ENCODE assay signal across 11 cellular contexts in the genomic region with DNA sequence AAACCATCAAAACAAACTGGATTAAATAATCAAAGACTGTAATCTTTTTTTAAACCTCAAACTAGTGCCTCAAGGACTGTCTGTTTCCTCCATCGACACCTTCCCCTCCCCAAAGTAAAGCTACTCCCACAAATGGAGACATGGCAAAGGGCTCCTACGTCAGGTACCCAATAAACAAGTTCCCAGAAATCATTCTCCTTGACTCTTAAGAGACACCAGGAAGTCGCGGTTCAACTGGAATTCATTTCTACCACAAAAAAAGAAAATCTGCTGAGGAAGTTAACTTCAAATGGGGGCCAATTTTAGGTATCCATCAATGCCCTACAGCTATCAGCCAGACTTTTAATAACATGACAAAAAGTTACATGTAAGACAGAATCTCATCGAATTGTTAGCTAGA. TPM values are rescaled to one million over a fixed set of nuclear protein-coding genes. Genes with fewer than 3 reads are reported as not detected.
DNase-seq lines count a peak whose midpoint lies in the region; ATAC-seq, FAIRE-seq and TF ChIP-seq lines count a peak whose summit lies in the region.
"Had no signal": no experiment of that assay in that cellular context is flagged by ENCODE, and none has a peak within 500 bp of the region (broad histone marks: within the 10 kb centered on the region; RNA-seq: fewer than 3 reads in every experiment).

No MANE protein-coding gene starts in this region.

- H3K79me2 ChIP-seq in keratinocyte (ENCODE audit: control insufficient read depth, insufficient read depth, low read length): peaks cover 40% of the 10 kb centered on the region

- H3K27me3 ChIP-seq in BE2C (no peaks in the 10 kb centered on the region), HUES6 (ENCODE audit: control insufficient read depth, insufficient read depth, low read length) (no peaks in the 10 kb centered on the region), keratinocyte (ENCODE audit: control insufficient read depth, extremely low read depth, insufficient read depth, low read length) (no peaks in the 10 kb centered on the region)
- H3K27me3 ChIP-seq: thyroid gland had no signal

- H3K9me1 ChIP-seq in keratinocyte (ENCODE audit: control insufficient read depth, extremely low read depth, insufficient read depth, low read length): peaks cover 4% of the 10 kb centered on the region

- H3K4me3 ChIP-seq in BE2C (ENCODE audit: low read depth, low read length) (peak overlapping the region; percentile 90), HUES6 (ENCODE audit: low read depth, low read length) (peak overlapping the region; percentile 93; the same call in 1 of the 2 replicates), keratinocyte (ENCODE audit: control insufficient read depth in 2 of 3, extremely low read depth in 1 of 3, insufficient read depth in 2 of 3, low read depth in 1 of 3, low read length in 3 of 3) (peak overlapping the region; percentile 82 to 98 (median 98))
- H3K4me3 ChIP-seq: thyroid gland had no signal

- H3K27ac ChIP-seq in HUES6 (ENCODE audit: low read depth, low read length) (no peak overlapping the region; the same call in 1 of the 2 replicates), keratinocyte (ENCODE audit: control insufficient read depth, insufficient read depth, low read length) (peak overlapping the region; percentile 19)
- H3K27ac ChIP-seq: thyroid gland had no signal

- peaks cover 37% of the 10 kb centered on the region for H3K4me1 Mint-ChIP-seq in activated naive CD8-positive, alpha-beta T cell treated with anti-CD3 and anti-CD28 coated beads for 36 hours

- no peaks in the 10 kb centered on the region for H3K4me1 ChIP-seq in BE2C
- H3K4me1 ChIP-seq in HUES6 (ENCODE audit: control insufficient read depth, insufficient read depth, low read length): peaks cover 23% of the 10 kb centered on the region; the same call in 1 of the 2 replicates
- H3K4me1 ChIP-seq in keratinocyte (ENCODE audit: control insufficient read depth, extremely low read depth, insufficient read depth, low read length): peaks cover 64% of the 10 kb centered on the region

- H3K36me3 ChIP-seq in BE2C (peaks cover 69% of the 10 kb centered on the region), HUES6 (ENCODE audit: control insufficient read depth, insufficient read depth, low read length) (peaks cover 73% of the 10 kb centered on the region), keratinocyte (ENCODE audit: control insufficient read depth in 2 of 2, extremely low read depth in 1 of 2, insufficient read depth in 2 of 2, low read length in 2 of 2) (peaks cover 31 to 56% of the 10 kb centered on the region in 2 experiments)

- peaks cover 49% of the 10 kb centered on the region for H4K20me1 ChIP-seq in keratinocyte (ENCODE audit: control insufficient read depth, extremely low read depth, insufficient read depth, low read length)

- ATAC-seq in GM19023 (IDR thresholded peaks at IDR 0.05; ENCODE audit: unreplicated experiment) (no peak), HG03108 (IDR thresholded peaks at IDR 0.05; ENCODE audit: unreplicated experiment) (no peak)

- peaks cover 1% of the 10 kb centered on the region for H3K9me3 Mint-ChIP-seq in activated naive CD8-positive, alpha-beta T cell treated with anti-CD3 and anti-CD28 coated beads for 36 hours

- TF ChIP-seq CTCF in BE2C (IDR thresholded peaks at IDR 0.05; ENCODE audit: low read depth, low read length) (no peak), keratinocyte (optimal IDR thresholded peaks at IDR 0.05 in 1 of 3, IDR thresholded peaks at IDR 0.05 in 1 of 3, conservative IDR thresholded peaks at IDR 0.05 in 1 of 3; ENCODE audit: extremely low read depth in 1 of 3, insufficient read depth in 2 of 3, low read length in 3 of 3) (no peak)

- H3K9me3 ChIP-seq in BE2C (no peaks in the 10 kb centered on the region), HUES6 (ENCODE audit: control insufficient read depth, insufficient read depth, low read depth, low read length) (no peaks in the 10 kb centered on the region; the same call in 1 of the 2 replicates), keratinocyte (ENCODE audit: control insufficient read depth, low read depth, low read length) (no peaks in the 10 kb centered on the region)
- H3K9me3 ChIP-seq: thyroid gland had no signal

- peaks cover 6% of the 10 kb centered on the region for H3K27me3 Mint-ChIP-seq in activated naive CD8-positive, alpha-beta T cell treated with anti-CD3 and anti-CD28 coated beads for 36 hours

- H2AFZ ChIP-seq in keratinocyte (ENCODE audit: control insufficient read depth, low read length): no peak overlapping the region

- in situ Hi-C loops in ACHN (cut with HindIII; ENCODE audit: low pct_ligation_motif_present, low pct_unique_long_range_greater_than_20kb, low sequenced_read_pairs): no loop called here

- dilution Hi-C loops in keratinocyte (cut with MboI; ENCODE audit: extremely low pct_ligation_motif_present, low sequenced_read_pairs): no loop called here

- H3K4me3 Mint-ChIP-seq in activated naive CD8-positive, alpha-beta T cell treated with anti-CD3 and anti-CD28 coated beads for 36 hours: peak overlapping the region; percentile 90

- FAIRE-seq in keratinocyte (lab: Jason Lieb, UNC): no peak

- peaks cover 58% of the 10 kb centered on the region for H3K36me3 Mint-ChIP-seq in activated naive CD8-positive, alpha-beta T cell treated with anti-CD3 and anti-CD28 coated beads for 36 hours

- peak overlapping the region; percentile 19 for H3K9ac ChIP-seq in HUES6 (ENCODE audit: low read length)
- H3K9ac ChIP-seq in keratinocyte (ENCODE audit: control insufficient read depth, extremely low read depth, insufficient read depth, low read length): peak overlapping the region; percentile 96

- DNase-seq in BE2C (no peak), keratinocyte (ENCODE audit: low read depth, low spot score) (no peak), NCI-H510A (lab: John Stamatoyannopoulos, UW) (no peak), ACHN (no peak)
- no peak for DNase-seq in activated naive CD8-positive, alpha-beta T cell treated with anti-CD3 and anti-CD28 coated beads for 36 hours
- DNase-seq: anterior cingulate cortex, HCEC 1CT, thyroid gland had no signal

- peak overlapping the region; percentile 91 for H3K4me2 ChIP-seq in keratinocyte (ENCODE audit: control insufficient read depth, extremely low read depth, insufficient read depth, low read depth, low read length)

- H3K27ac Mint-ChIP-seq in activated naive CD8-positive, alpha-beta T cell treated with anti-CD3 and anti-CD28 coated beads for 36 hours: peak overlapping the region; percentile 92

RNA-seq across cellular contexts. Expression of a gene that starts 2.5 kb away (rescaled TPM):
- 756 TPM for polyA plus RNA-seq in BE2C (2012; ENCODE audit: insufficient read depth, insufficient read length, low read depth)
- total RNA-seq in activated naive CD8-positive, alpha-beta T cell treated with anti-CD3 and anti-CD28 coated beads for 36 hours: 1,000 to 10,000 TPM; 1,252 to 1,255 TPM
- polyA plus RNA-seq in keratinocyte: 1,925 to 2,606 TPM (median 2,174 TPM) in 3 replicates
- polyA plus RNA-seq in keratinocyte (2011; ENCODE audit: low read depth): 1,744 TPM
- 2,212 and 2,787 TPM in 2 replicates for polyA plus RNA-seq in keratinocyte (2011; cell fraction: cytosol; rRNA removed)
- 662 and 946 TPM in 2 replicates for polyA plus RNA-seq in keratinocyte (2011; cell fraction: nucleus; rRNA removed)
- 1,725 and 2,475 TPM in 2 replicates for polyA plus RNA-seq in keratinocyte (2012; ENCODE audit: low replicate concordance)
- polyA minus RNA-seq in keratinocyte: 512 to 1,513 TPM (median 1,408 TPM) in 3 replicates
- polyA minus RNA-seq in keratinocyte (2011; cell fraction: cytosol; rRNA and poly(A)+ RNA removed): 1,622 TPM
- polyA minus RNA-seq in keratinocyte (2011; cell fraction: nucleus; rRNA and poly(A)+ RNA removed): 148 and 256 TPM in 2 replicates

RNA-seq across cellular contexts. Expression of a gene that starts 31.2 kb away (rescaled TPM):
- 12.4 TPM for polyA plus RNA-seq in BE2C (2012; ENCODE audit: insufficient read depth, insufficient read length, low read depth)
- not detected for total RNA-seq in activated naive CD8-positive, alpha-beta T cell treated with anti-CD3 and anti-CD28 coated beads for 36 hours
- polyA plus RNA-seq in keratinocyte: 0.25 to 0.30 TPM in 2 of 3 replicates, not detected in the other
- polyA plus RNA-seq in keratinocyte (2011; ENCODE audit: low read depth): not detected
- not detected in 2 replicates for polyA plus RNA-seq in keratinocyte (2011; cell fraction: cytosol; rRNA removed)
- 0.60 TPM in 1 of 2 replicates, not detected in the other for polyA plus RNA-seq in keratinocyte (2011; cell fraction: nucleus; rRNA removed)
- 0.24 and 0.37 TPM in 2 replicates for polyA plus RNA-seq in keratinocyte (2012; ENCODE audit: low replicate concordance)
- 0.80 TPM in 1 of 3 replicates, not detected in the others for polyA minus RNA-seq in keratinocyte
- polyA minus RNA-seq in keratinocyte (2011; cell fraction: cytosol; rRNA and poly(A)+ RNA removed): not detected
- polyA minus RNA-seq in keratinocyte (2011; cell fraction: nucleus; rRNA and poly(A)+ RNA removed): not detected in 2 replicates

RNA-seq across cellular contexts. Expression of a gene that starts 35.7 kb away (rescaled TPM):
- 0.82 TPM for polyA plus RNA-seq in BE2C (2012; ENCODE audit: insufficient read depth, insufficient read length, low read depth)
- 10 to 100 TPM; 13.1 to 13.7 TPM for total RNA-seq in activated naive CD8-positive, alpha-beta T cell treated with anti-CD3 and anti-CD28 coated beads for 36 hours
- polyA plus RNA-seq in keratinocyte: 0.52 to 4.1 TPM (median 3.4 TPM) in 3 replicates
- polyA plus RNA-seq in keratinocyte (2011; ENCODE audit: low read depth): 0.06 TPM
- 0.65 and 1.2 TPM in 2 replicates for polyA plus RNA-seq in keratinocyte (2011; cell fraction: cytosol; rRNA removed)
- 0.87 and 1.1 TPM in 2 replicates for polyA plus RNA-seq in keratinocyte (2011; cell fraction: nucleus; rRNA removed)
- polyA plus RNA-seq in keratinocyte (2012; ENCODE audit: low replicate concordance): 0.14 and 3.7 TPM in 2 replicates
- polyA minus RNA-seq in keratinocyte: 0.36 to 5.1 TPM (median 0.49 TPM) in 3 replicates
- 1.5 TPM for polyA minus RNA-seq in keratinocyte (2011; cell fraction: cytosol; rRNA and poly(A)+ RNA removed)
- polyA minus RNA-seq in keratinocyte (2011; cell fraction: nucleus; rRNA and poly(A)+ RNA removed): 0.74 and 1.6 TPM in 2 replicates
